In genomic region chr2:43358688-43359201, GRCh38 we compare ENCODE assay signal across 1 cellular context.
TF ChIP-seq lines count a peak whose summit lies in the region.

No MANE protein-coding gene starts in this region.

TF ChIP-seq in HepG2, 621 proteins besides CTCF, POLR2A, EP300 and RAD21 (continued from another document):
- TF ChIP-seq ZNF710 (CRISPR knock-in tag; IDR thresholded peaks at IDR 0.05; ENCODE audit: borderline replicate concordance) (peak; percentile 46; the same call in 1 of the 2 replicates), GATAD2A (CRISPR knock-in tag; IDR thresholded peaks at IDR 0.05) (peak; percentile 67), NFRKB (IDR thresholded peaks at IDR 0.05) (no peak), ZSCAN30 (CRISPR knock-in tag; IDR thresholded peaks at IDR 0.05) (no peak), ONECUT2 (CRISPR knock-in tag; IDR thresholded peaks at IDR 0.05) (no peak), NRL (CRISPR knock-in tag; IDR thresholded peaks at IDR 0.05; ENCODE audit: borderline replicate concordance) (no peak), ISX (CRISPR knock-in tag; conservative IDR thresholded peaks at IDR 0.05) (no peak), ZNF775 (CRISPR knock-in tag; IDR thresholded peaks at IDR 0.05; ENCODE audit: borderline replicate concordance) (no peak), ZSCAN22 (CRISPR knock-in tag; IDR thresholded peaks at IDR 0.05) (no peak), ZNF276 (CRISPR knock-in tag; IDR thresholded peaks at IDR 0.05; ENCODE audit: low read depth) (no peak), CEBPG (CRISPR knock-in tag; IDR thresholded peaks at IDR 0.05) (0 out of 2 replicates have a peak, but pooled peaks have one; percentile 17), FOXP4 (CRISPR knock-in tag; IDR thresholded peaks at IDR 0.05) (peak; percentile 50; the same call in 1 of the 2 replicates), ZFP36 (IDR thresholded peaks at IDR 0.05; ENCODE audit: borderline replicate concordance, low read depth, low read length, partially characterized antibody) (no peak), RERE (CRISPR knock-in tag; IDR thresholded peaks at IDR 0.05; ENCODE audit: low read depth) (0 out of 2 replicates have a peak, but pooled peaks have one; percentile 30), HMGXB4 (CRISPR knock-in tag; IDR thresholded peaks at IDR 0.05; ENCODE audit: borderline replicate concordance in 1 of 2, low read depth in 1 of 2) (no peak), ZNF720 (CRISPR knock-in tag; IDR thresholded peaks at IDR 0.05) (no peak), PRDM10 (CRISPR knock-in tag; IDR thresholded peaks at IDR 0.05; ENCODE audit: low read depth) (no peak), GLI4 (CRISPR knock-in tag; IDR thresholded peaks at IDR 0.05; ENCODE audit: borderline replicate concordance) (no peak), ZNF281 (CRISPR knock-in tag; IDR thresholded peaks at IDR 0.05; ENCODE audit: borderline replicate concordance) (peak; percentile 63; the same call in 1 of the 2 replicates), STAG1 (CRISPR knock-in tag; IDR thresholded peaks at IDR 0.05) (no peak), HIVEP1 (CRISPR knock-in tag; IDR thresholded peaks at IDR 0.05) (no peak), FOXP1 (IDR thresholded peaks at IDR 0.05) (no peak), FOXP1 (CRISPR knock-in tag; IDR thresholded peaks at IDR 0.05) (peak; percentile 76)
